In genomic region chr10:69408318-69409175, GRCh38 we compare ENCODE assay signal across 8 cellular contexts. TPM values are rescaled to one million over a fixed set of nuclear protein-coding genes. Genes with fewer than 3 reads are reported as not detected.
DNase-seq lines count a peak whose midpoint lies in the region; ATAC-seq and TF ChIP-seq lines count a peak whose summit lies in the region.

No MANE protein-coding gene starts in this region.

- H3K4me3 ChIP-seq in rectal smooth muscle tissue (ENCODE audit: low read length) (peak overlapping the region; percentile 51), aorta (ENCODE audit: low read length in 2 of 2) (peak overlapping the region in 1 of 2 donors; percentile 2)

- H3K36me3 ChIP-seq in rectal smooth muscle tissue (ENCODE audit: control insufficient read depth, insufficient read depth, low read length), result peaks cover 6% of the 10 kb centered on the region
- H3K36me3 ChIP-seq in aorta (ENCODE audit: control insufficient read depth in 1 of 2, insufficient read depth in 2 of 2, low read length in 1 of 2), result no peaks in the 10 kb centered on the region

- peak; percentile 41 for TF ChIP-seq POLR2A in GM15510 (IDR thresholded peaks at IDR 0.05; ENCODE audit: borderline replicate concordance, extremely low read depth, insufficient read length)

- WGBS in aorta, 2 donors, result 1 to 2% methylated on average over 42 to 64 of the region's 64 CpGs

- no peaks in the 10 kb centered on the region for H3K27me3 ChIP-seq in rectal smooth muscle tissue (ENCODE audit: control insufficient read depth, insufficient read depth, low read length)
- no peaks in the 10 kb centered on the region for H3K27me3 ChIP-seq in aorta (ENCODE audit: control insufficient read depth in 1 of 2, insufficient read depth in 2 of 2, low read length in 1 of 2)

- CTCF ChIA-PET in T-cell (lab: Charles Lee), result interaction anchor here (0.6 to 1.9 kb wide), 23 partner anchors 9 to 508 kb away, joined by 3 to 13 read pairs (median 4); partner anchors contain the start of genes DDX21 (in 1 of the 2) and FAM241B (in 1 of the 2)

- peaks cover 7% of the 10 kb centered on the region for H3K36me3 Mint-ChIP-seq in T-cell

- peak; percentile 61 for DNase-seq in NCI-H1436 treated with DMSO at 0.1 percent for 48 hours (lab: John Stamatoyannopoulos, UW)
- peak; percentile 81 to 90 (median 86) for DNase-seq in T-cell
- DNase-seq in amniotic stem cell (lab: John Stamatoyannopoulos, UW), result peak; percentile 88
- DNase-seq in left ventricle myocardium superior, result peak; percentile 97
- DNase-seq in aorta, result peak; percentile 97 to 99

- H3K27ac ChIP-seq in rectal smooth muscle tissue (ENCODE audit: low read depth, low read length) (peak overlapping the region; percentile 86), aorta (ENCODE audit: low read depth in 1 of 2, low read length in 2 of 2) (peak overlapping the region in 1 of 2 donors; percentile 60)

- peak overlapping the region; percentile 49 to 73 (median 54) for H3K4me3 Mint-ChIP-seq in T-cell

- peaks cover 21 to 25% (median 25%) of the 10 kb centered on the region in 3 donors for H3K4me1 Mint-ChIP-seq in T-cell

- intact Hi-C loops in left ventricle myocardium superior (cut with micrococcal nuclease) (no loop called here), aorta (cut with DNase I) (no loop called here)

- POLR2A ChIA-PET in T-cell (lab: Charles Lee), result interaction anchor here (0.5 to 0.7 kb wide), 3 partner anchors 172 to 517 kb away, joined by 3 read pairs; no protein-coding TSS in a partner anchor

- no peak overlapping the region for H3K9ac ChIP-seq in rectal smooth muscle tissue (ENCODE audit: low read length)

- H3K27ac Mint-ChIP-seq in T-cell, result peak overlapping the region; percentile 81 to 86

- H3K9me3 Mint-ChIP-seq in T-cell, result no peaks in the 10 kb centered on the region

- H3K4me1 ChIP-seq in rectal smooth muscle tissue (ENCODE audit: control insufficient read depth, insufficient read depth, low read length) (peaks cover 33% of the 10 kb centered on the region), aorta (ENCODE audit: control insufficient read depth in 1 of 2, insufficient read depth in 2 of 2, low read length in 2 of 2) (no peaks in the 10 kb centered on the region)

- no peaks in the 10 kb centered on the region for H3K27me3 Mint-ChIP-seq in T-cell

- no peaks in the 10 kb centered on the region for H3K9me3 ChIP-seq in aorta (ENCODE audit: control insufficient read depth, low read length)

- ATAC-seq in HG02852 (IDR thresholded peaks at IDR 0.05; ENCODE audit: unreplicated experiment) (peak; percentile 81), T-cell (replicated peaks in 1 of 4) (peak; percentile 91 to 95 (median 94)), left ventricle myocardium superior (peak; percentile 83), aorta (ENCODE audit: low FRiP score) (peak; percentile 94)

RNA-seq across cellular contexts. Expression of gene TACR2, which starts 8.2 kb away (rescaled TPM):
- total RNA-seq in T-cell (not detected), left ventricle myocardium superior (not detected), aorta (under 1 TPM in 1 of 2 donors, not detected in 1; 0.49 TPM)
- polyA plus RNA-seq in aorta, result 1 to 10 TPM in 1 of 2 donors, under 1 TPM in 1; 0.31 to 2.5 TPM

RNA-seq across cellular contexts. Expression of gene TSPAN15, which starts 42.7 kb away (rescaled TPM):
- total RNA-seq in T-cell, result 1 to 10 TPM; 2.9 to 8.2 (median 6.2) TPM
- 8.3 TPM for total RNA-seq in left ventricle myocardium superior
- 10 to 100 TPM; 12.8 to 16.8 TPM for total RNA-seq in aorta
- 10 to 100 TPM in 1 of 2 donors, 1 to 10 TPM in 1; 1.8 to 10.3 TPM for polyA plus RNA-seq in aorta
